In the genomic region with DNA sequence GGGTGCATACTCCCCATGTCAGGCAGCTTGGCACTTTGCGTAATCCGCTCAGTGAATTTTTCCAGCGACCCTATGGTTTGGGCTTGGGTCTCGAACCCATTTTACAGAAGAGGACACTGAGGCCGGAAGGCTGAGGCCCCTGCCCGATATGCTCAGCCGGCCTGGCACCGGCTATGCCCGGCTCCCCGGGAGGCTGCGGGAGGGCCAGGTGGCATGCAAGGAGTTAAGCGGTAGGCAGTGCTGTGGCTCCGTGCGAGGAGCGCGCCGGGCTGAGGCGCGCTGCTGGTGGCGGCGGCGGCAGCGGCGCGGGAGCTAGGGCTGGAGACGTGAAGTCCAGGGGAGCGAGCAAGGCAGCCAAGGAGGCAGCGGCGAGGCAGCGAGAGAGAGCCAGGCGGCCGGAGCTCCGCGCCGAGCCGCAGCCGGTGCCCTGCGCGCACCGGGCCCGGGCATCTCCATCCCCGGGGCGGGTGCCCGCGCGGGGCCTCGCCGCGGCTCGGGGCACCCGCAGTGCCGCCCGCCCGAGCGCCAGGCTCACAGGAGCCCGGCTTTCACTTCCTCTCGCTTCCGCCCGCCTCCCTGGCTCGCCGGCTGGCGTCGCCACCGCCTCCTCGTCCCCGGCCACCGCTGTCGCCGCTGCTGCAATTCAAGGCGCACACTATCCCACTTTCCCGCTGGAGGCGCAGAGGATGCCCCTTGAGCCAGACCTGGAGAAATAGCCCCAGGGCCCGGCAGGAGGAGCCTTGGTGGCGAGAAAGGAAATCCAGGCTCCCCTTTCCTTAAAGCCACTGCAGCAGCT, we compare ENCODE assay signal across 9 cellular contexts. TPM values are rescaled to one million over a fixed set of nuclear protein-coding genes. Genes with fewer than 3 reads are reported as not detected.
DNase-seq lines count a peak whose midpoint lies in the region; ATAC-seq and TF ChIP-seq lines count a peak whose summit lies in the region.
"Had no signal": no experiment of that assay in that cellular context is flagged by ENCODE, and none has a peak within 500 bp of the region (broad histone marks: within the 10 kb centered on the region; RNA-seq: fewer than 3 reads in every experiment).

A gene (plus strand): TSS at position 272 of the 796 bp plus-strand sequence. CDS start 66,545 bp downstream, outside the sequence.

- H3K27ac ChIP-seq in muscle layer of duodenum (ENCODE audit: low read length) = no peak within 1 kb of the TSS
- peak within 1 kb of the TSS; percentile 48 for H3K27ac ChIP-seq in vagina

- peak within 1 kb of the TSS in 2 of 3 donors; percentile 25 to 43 for H3K4me3 Mint-ChIP-seq in T-cell

- H3K9me3 ChIP-seq in muscle layer of duodenum (ENCODE audit: control insufficient read depth in 1 of 2, low read length in 2 of 2) (no peaks in the 10 kb centered on the region), vagina (no peaks in the 10 kb centered on the region)

- POLR2A ChIA-PET in BJ (lab: Charles Lee) = no interaction called here
- POLR2A ChIA-PET in T-cell (lab: Charles Lee) = no interaction called here

- H3K27me3 ChIP-seq in BJ (ENCODE audit: control insufficient read depth, insufficient read depth, low read length) (peaks cover 11% of the 10 kb centered on the region), muscle layer of duodenum (ENCODE audit: low read depth, low read length) (peaks cover 4% of the 10 kb centered on the region), vagina (no peaks in the 10 kb centered on the region)

- H3K27me3 Mint-ChIP-seq in T-cell = peaks cover 45 to 59% of the 10 kb centered on the region in 2 donors

- TF ChIP-seq CTCF in BJ (IDR thresholded peaks at IDR 0.05; ENCODE audit: insufficient read depth, low read depth, low read length) (no peak), fibroblast of pulmonary artery (IDR thresholded peaks at IDR 0.05; ENCODE audit: low read length, missing control alignments) (no peak), vagina (IDR thresholded peaks at IDR 0.05) (peak in 1 of 3 experiments; percentile 22)

- H3K9me3 Mint-ChIP-seq in T-cell = no peaks in the 10 kb centered on the region

- TF ChIP-seq POLR2A in vagina (IDR thresholded peaks at IDR 0.05) = no peak

- DNase-seq in BJ (ENCODE audit: low read depth) = no peak
- DNase-seq in HuH-7.5 (ENCODE audit: low spot score) = peak; percentile 14
- DNase-seq in T-cell = peak in 1 of 34 experiments; percentile 1
- peak; percentile 3 for DNase-seq in fibroblast of pulmonary artery (ENCODE audit: low read depth)
- DNase-seq in vagina (ENCODE audit: extremely low spot score in 2 of 2) = no peak
- DNase-seq in HCEC 1CT = no peak
- DNase-seq in NCI-H1048 (lab: John Stamatoyannopoulos, UW) = no peak

- CTCF ChIA-PET in BJ (lab: Yijun Ruan, JAX) = no interaction called here
- CTCF ChIA-PET in T-cell (lab: Charles Lee) = no interaction called here

- no peaks in the 10 kb centered on the region for H3K36me3 Mint-ChIP-seq in T-cell

- H3K36me3 ChIP-seq in BJ (ENCODE audit: control insufficient read depth, insufficient read depth, low read length) (no peaks in the 10 kb centered on the region), muscle layer of duodenum (ENCODE audit: control insufficient read depth in 1 of 2, insufficient read depth in 2 of 2, low read length in 2 of 2) (no peaks in the 10 kb centered on the region), vagina (no peaks in the 10 kb centered on the region)

- peaks cover 0 to 5% (median 5%) of the 10 kb centered on the region in 3 donors for H3K4me1 Mint-ChIP-seq in T-cell

- H3K4me1 ChIP-seq in muscle layer of duodenum (ENCODE audit: control insufficient read depth in 1 of 2, insufficient read depth in 2 of 2, low read length in 2 of 2) = peaks cover 0 to 16% of the 10 kb centered on the region in 2 donors
- peaks cover 11% of the 10 kb centered on the region for H3K4me1 ChIP-seq in vagina

- ATAC-seq in T-cell (replicated peaks in 1 of 4) = no peak

- intact Hi-C loops in vagina (cut with DNase I) = no loop called here

- H3K4me3 ChIP-seq in BJ (ENCODE audit: low read depth, low read length) = peak within 1 kb of the TSS; percentile 23
- H3K4me3 ChIP-seq in fibroblast of pulmonary artery (replicated peaks; ENCODE audit: low read depth, low read length) = no peak within 1 kb of the TSS
- peak within 1 kb of the TSS; percentile 28 to 61 for H3K4me3 ChIP-seq in muscle layer of duodenum (ENCODE audit: low read depth in 1 of 2, low read length in 2 of 2)
- peak within 1 kb of the TSS; percentile 47 to 55 for H3K4me3 ChIP-seq in vagina

- H3K27ac Mint-ChIP-seq in T-cell = no peak within 1 kb of the TSS

RNA-seq across cellular contexts. Expression of the gene that starts here (rescaled TPM):
- polyA plus RNA-seq in BJ (2011; rRNA removed) = not detected in 2 replicates
- polyA minus RNA-seq in BJ (2011; rRNA and poly(A)+ RNA removed) = 0.05 TPM in 1 of 2 replicates, not detected in the other
- total RNA-seq in T-cell (1 to 10 TPM in 1 of 5 donors, under 1 TPM in 3, not detected in 1; 0.06 to 1.2 (median 0.49) TPM), vagina (4.2 TPM)
- total RNA-seq: glomerular endothelial cell had no signal

Comparison
In these comparisons a context has a peak if more than half of its experiments do, and no peak if none do; other contexts are left out.
1. DNase-seq: peak in HuH-7.5 (single experiment) and fibroblast of pulmonary artery (single experiment); none in BJ (single experiment), vagina (0 of 2), HCEC 1CT (single experiment) and NCI-H1048 (single experiment).